In the genomic region with DNA sequence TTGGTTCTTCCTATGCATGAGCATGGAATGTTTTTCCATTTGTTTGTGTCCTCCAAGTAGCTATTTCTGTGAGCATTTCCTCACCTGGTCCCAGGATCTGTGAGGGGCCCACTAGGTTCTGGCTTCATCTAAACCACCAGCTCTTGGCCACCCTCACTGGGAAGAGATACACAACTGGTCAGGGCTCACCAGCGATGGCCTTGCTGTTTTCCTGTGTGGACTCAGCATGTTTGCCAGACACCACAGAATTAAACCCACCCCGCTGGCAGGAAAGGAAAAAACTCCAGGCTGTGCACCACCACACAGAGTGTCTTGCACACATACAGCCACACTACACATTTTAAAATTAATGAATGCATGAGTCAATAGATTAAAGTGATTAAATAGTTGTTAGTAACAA, we compare ENCODE assay signal across 27 cellular contexts.
"Had no signal": no experiment of that assay in that cellular context is flagged by ENCODE, and none has a peak within 500 bp of the region (broad histone marks: within the 10 kb centered on the region; RNA-seq: fewer than 3 reads in every experiment).

No MANE protein-coding gene starts in this region.

- H3K36me3 ChIP-seq: neutrophil, pancreas, prostate gland, stomach, thoracic aorta, thyroid gland, tibial nerve, upper lobe of right lung, vagina had no signal

- DNase-seq: naive B cell; naive thymus-derived CD8-positive, alpha-beta T cell; nephron progenitor cell; nucleus accumbens; pancreas; retina; right cardiac atrium; stimulated activated CD4-positive, alpha-beta T cell treated with anti-CD3 and anti-CD28 coated beads, Interleukin-15, amount 100 ng/mL, for 24 hours; stimulated activated CD4-positive, alpha-beta T cell treated with anti-CD3 and anti-CD28 coated beads, Interleukin-2, amount 100 ng/mL, for 24 hours; stimulated activated CD4-positive, alpha-beta T cell treated with anti-CD3 and anti-CD28 coated beads, Interleukin-2, amount 100 ng/mL, for 48 hours; stimulated activated CD4-positive, alpha-beta T cell treated with anti-CD3 and anti-CD28 coated beads, Interleukin-4, amount 100 ng/mL, for 24 hours; stimulated activated naive B cell treated with anti-CD40 and anti-IgM and Interleukin-4, amounts not matched to agents 10 μg/mL and 1 μg/mL and 100 μg/mL, for 72 hours; stimulated activated naive CD4-positive, alpha-beta T cell treated with Interleukin-2 at 50 U/mL for 16 hours; stomach; thyroid gland; trophoblast cell; upper lobe of right lung had no signal

- H3K4me3 ChIP-seq: pancreas, prostate gland, skin epidermis, smooth muscle cell, stomach, thoracic aorta, thyroid gland, tibial nerve, upper lobe of right lung, vagina had no signal

- ATAC-seq: naive thymus-derived CD8-positive, alpha-beta T cell; natural killer cell treated with Interleukin-12 subunit alpha and Interleukin-12 subunit beta and Interleukin-15 and Interleukin-18, amount 100 ng/mL, for 72 hours; pancreas; right cardiac atrium; sciatic nerve; stimulated activated effector memory CD8-positive, alpha-beta T cell treated with anti-CD3 and anti-CD28 coated beads, Interleukin-12 subunit alpha, Interleukin-12 subunit beta, amount 100 ng/mL, for 72 hours; stimulated activated naive B cell treated with anti-CD40 and anti-IgM and Interleukin-4, amounts not matched to agents 10 μg/mL and 1 μg/mL and 100 μg/mL, for 72 hours; upper lobe of right lung had no signal

- H3K27ac ChIP-seq: neutrophil, pancreas, prostate gland, skin epidermis, stomach, thoracic aorta, thyroid gland, tibial nerve, upper lobe of right lung, vagina had no signal

- H3K27me3 ChIP-seq: pancreas, thyroid gland, tibial nerve, vagina had no signal

- H3K9me3 ChIP-seq: neutrophil, pancreas, prostate gland, stomach, thoracic aorta, thyroid gland, tibial nerve, upper lobe of right lung, vagina had no signal

- H3K4me1 ChIP-seq: pancreas, prostate gland, thyroid gland, vagina had no signal
